Comparison of ENCODE assay signal across 2 cellular contexts in the genomic region with DNA sequence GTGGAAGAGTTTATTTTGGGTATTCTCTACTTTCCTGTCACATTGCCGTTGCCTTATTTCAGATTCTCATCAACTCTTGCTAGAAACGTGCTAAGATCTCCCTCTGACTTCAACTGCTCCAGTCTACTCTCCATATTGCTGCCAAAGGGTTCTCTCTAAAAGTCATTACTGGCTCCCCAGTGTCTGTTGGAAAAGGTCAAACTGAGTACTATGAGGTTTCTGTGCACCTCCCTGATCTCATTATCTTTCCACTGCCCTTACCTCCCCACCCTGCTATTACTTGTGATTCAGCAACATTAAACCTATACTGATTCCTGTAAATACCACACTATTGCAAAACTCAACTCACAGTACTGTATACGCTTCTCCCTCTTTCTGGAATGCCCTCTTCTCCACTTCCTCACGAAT.
TF ChIP-seq lines count a peak whose summit lies in the region.

No MANE protein-coding gene starts in this region.

TF ChIP-seq in GM23338, 12 proteins besides CTCF, POLR2A, EP300 and RAD21 (continued from another document):
- TF ChIP-seq, protein P1, sequence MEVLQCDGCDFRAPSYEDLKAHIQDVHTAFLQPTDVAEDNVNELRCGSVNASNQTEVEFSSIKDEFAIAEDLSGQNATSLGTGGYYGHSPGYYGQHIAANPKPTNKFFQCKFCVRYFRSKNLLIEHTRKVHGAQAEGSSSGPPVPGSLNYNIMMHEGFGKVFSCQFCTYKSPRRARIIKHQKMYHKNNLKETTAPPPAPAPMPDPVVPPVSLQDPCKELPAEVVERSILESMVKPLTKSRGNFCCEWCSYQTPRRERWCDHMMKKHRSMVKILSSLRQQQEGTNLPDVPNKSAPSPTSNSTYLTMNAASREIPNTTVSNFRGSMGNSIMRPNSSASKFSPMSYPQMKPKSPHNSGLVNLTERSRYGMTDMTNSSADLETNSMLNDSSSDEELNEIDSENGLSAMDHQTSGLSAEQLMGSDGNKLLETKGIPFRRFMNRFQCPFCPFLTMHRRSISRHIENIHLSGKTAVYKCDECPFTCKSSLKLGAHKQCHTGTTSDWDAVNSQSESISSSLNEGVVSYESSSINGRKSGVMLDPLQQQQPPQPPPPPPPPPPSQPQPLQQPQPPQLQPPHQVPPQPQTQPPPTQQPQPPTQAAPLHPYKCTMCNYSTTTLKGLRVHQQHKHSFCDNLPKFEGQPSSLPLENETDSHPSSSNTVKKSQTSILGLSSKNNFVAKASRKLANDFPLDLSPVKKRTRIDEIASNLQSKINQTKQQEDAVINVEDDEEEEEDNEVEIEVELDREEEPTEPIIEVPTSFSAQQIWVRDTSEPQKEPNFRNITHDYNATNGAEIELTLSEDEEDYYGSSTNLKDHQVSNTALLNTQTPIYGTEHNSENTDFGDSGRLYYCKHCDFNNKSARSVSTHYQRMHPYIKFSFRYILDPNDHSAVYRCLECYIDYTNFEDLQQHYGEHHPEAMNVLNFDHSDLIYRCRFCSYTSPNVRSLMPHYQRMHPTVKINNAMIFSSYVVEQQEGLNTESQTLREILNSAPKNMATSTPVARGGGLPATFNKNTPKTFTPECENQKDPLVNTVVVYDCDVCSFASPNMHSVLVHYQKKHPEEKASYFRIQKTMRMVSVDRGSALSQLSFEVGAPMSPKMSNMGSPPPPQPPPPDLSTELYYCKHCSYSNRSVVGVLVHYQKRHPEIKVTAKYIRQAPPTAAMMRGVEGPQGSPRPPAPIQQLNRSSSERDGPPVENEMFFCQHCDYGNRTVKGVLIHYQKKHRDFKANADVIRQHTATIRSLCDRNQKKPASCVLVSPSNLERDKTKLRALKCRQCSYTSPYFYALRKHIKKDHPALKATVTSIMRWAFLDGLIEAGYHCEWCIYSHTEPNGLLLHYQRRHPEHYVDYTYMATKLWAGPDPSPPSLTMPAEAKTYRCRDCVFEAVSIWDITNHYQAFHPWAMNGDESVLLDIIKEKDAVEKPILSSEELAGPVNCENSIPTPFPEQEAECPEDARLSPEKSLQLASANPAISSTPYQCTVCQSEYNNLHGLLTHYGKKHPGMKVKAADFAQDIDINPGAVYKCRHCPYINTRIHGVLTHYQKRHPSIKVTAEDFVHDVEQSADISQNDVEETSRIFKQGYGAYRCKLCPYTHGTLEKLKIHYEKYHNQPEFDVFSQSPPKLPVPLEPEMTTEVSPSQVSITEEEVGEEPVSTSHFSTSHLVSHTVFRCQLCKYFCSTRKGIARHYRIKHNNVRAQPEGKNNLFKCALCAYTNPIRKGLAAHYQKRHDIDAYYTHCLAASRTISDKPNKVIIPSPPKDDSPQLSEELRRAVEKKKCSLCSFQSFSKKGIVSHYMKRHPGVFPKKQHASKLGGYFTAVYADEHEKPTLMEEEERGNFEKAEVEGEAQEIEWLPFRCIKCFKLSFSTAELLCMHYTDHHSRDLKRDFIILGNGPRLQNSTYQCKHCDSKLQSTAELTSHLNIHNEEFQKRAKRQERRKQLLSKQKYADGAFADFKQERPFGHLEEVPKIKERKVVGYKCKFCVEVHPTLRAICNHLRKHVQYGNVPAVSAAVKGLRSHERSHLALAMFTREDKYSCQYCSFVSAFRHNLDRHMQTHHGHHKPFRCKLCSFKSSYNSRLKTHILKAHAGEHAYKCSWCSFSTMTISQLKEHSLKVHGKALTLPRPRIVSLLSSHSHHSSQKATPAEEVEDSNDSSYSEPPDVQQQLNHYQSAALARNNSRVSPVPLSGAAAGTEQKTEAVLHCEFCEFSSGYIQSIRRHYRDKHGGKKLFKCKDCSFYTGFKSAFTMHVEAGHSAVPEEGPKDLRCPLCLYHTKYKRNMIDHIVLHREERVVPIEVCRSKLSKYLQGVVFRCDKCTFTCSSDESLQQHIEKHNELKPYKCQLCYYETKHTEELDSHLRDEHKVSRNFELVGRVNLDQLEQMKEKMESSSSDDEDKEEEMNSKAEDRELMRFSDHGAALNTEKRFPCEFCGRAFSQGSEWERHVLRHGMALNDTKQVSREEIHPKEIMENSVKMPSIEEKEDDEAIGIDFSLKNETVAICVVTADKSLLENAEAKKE (CRISPR knock-in tag; IDR thresholded peaks at IDR 0.05) = no peak
- TF ChIP-seq STAT1 (IDR thresholded peaks at IDR 0.05; ENCODE audit: unreplicated experiment) (no peak), ZNF114 (CRISPR knock-in tag; IDR thresholded peaks at IDR 0.05) (no peak), CREB1 (CRISPR knock-in tag; IDR thresholded peaks at IDR 0.05; ENCODE audit: low read depth) (no peak), JUNB (IDR thresholded peaks at IDR 0.05; ENCODE audit: unreplicated experiment) (no peak), EZH2phosphoT487 (IDR thresholded peaks at IDR 0.05; ENCODE audit: unreplicated experiment) (no peak), NANOG (IDR thresholded peaks at IDR 0.05; ENCODE audit: borderline replicate concordance) (no peak), EZH2 (IDR thresholded peaks at IDR 0.05; ENCODE audit: low read depth, unreplicated experiment) (no peak)
- TF ChIP-seq, protein P2, sequence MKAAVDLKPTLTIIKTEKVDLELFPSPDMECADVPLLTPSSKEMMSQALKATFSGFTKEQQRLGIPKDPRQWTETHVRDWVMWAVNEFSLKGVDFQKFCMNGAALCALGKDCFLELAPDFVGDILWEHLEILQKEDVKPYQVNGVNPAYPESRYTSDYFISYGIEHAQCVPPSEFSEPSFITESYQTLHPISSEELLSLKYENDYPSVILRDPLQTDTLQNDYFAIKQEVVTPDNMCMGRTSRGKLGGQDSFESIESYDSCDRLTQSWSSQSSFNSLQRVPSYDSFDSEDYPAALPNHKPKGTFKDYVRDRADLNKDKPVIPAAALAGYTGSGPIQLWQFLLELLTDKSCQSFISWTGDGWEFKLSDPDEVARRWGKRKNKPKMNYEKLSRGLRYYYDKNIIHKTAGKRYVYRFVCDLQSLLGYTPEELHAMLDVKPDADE (IDR thresholded peaks at IDR 0.05) = no peak
- TF ChIP-seq, protein P3, sequence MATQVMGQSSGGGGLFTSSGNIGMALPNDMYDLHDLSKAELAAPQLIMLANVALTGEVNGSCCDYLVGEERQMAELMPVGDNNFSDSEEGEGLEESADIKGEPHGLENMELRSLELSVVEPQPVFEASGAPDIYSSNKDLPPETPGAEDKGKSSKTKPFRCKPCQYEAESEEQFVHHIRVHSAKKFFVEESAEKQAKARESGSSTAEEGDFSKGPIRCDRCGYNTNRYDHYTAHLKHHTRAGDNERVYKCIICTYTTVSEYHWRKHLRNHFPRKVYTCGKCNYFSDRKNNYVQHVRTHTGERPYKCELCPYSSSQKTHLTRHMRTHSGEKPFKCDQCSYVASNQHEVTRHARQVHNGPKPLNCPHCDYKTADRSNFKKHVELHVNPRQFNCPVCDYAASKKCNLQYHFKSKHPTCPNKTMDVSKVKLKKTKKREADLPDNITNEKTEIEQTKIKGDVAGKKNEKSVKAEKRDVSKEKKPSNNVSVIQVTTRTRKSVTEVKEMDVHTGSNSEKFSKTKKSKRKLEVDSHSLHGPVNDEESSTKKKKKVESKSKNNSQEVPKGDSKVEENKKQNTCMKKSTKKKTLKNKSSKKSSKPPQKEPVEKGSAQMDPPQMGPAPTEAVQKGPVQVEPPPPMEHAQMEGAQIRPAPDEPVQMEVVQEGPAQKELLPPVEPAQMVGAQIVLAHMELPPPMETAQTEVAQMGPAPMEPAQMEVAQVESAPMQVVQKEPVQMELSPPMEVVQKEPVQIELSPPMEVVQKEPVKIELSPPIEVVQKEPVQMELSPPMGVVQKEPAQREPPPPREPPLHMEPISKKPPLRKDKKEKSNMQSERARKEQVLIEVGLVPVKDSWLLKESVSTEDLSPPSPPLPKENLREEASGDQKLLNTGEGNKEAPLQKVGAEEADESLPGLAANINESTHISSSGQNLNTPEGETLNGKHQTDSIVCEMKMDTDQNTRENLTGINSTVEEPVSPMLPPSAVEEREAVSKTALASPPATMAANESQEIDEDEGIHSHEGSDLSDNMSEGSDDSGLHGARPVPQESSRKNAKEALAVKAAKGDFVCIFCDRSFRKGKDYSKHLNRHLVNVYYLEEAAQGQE (IDR thresholded peaks at IDR 0.05; ENCODE audit: unreplicated experiment) = no peak

TF ChIP-seq in WTC11, 78 proteins besides CTCF, POLR2A, EP300 and RAD21:
- TF ChIP-seq, protein P4, sequence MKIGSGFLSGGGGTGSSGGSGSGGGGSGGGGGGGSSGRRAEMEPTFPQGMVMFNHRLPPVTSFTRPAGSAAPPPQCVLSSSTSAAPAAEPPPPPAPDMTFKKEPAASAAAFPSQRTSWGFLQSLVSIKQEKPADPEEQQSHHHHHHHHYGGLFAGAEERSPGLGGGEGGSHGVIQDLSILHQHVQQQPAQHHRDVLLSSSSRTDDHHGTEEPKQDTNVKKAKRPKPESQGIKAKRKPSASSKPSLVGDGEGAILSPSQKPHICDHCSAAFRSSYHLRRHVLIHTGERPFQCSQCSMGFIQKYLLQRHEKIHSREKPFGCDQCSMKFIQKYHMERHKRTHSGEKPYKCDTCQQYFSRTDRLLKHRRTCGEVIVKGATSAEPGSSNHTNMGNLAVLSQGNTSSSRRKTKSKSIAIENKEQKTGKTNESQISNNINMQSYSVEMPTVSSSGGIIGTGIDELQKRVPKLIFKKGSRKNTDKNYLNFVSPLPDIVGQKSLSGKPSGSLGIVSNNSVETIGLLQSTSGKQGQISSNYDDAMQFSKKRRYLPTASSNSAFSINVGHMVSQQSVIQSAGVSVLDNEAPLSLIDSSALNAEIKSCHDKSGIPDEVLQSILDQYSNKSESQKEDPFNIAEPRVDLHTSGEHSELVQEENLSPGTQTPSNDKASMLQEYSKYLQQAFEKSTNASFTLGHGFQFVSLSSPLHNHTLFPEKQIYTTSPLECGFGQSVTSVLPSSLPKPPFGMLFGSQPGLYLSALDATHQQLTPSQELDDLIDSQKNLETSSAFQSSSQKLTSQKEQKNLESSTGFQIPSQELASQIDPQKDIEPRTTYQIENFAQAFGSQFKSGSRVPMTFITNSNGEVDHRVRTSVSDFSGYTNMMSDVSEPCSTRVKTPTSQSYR (CRISPR knock-in tag; IDR thresholded peaks at IDR 0.05) = no peak
- TF ChIP-seq NR2C2 (CRISPR knock-in tag; IDR thresholded peaks at IDR 0.05) = no peak
- TF ChIP-seq, protein P5, sequence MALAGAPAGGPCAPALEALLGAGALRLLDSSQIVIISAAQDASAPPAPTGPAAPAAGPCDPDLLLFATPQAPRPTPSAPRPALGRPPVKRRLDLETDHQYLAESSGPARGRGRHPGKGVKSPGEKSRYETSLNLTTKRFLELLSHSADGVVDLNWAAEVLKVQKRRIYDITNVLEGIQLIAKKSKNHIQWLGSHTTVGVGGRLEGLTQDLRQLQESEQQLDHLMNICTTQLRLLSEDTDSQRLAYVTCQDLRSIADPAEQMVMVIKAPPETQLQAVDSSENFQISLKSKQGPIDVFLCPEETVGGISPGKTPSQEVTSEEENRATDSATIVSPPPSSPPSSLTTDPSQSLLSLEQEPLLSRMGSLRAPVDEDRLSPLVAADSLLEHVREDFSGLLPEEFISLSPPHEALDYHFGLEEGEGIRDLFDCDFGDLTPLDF (CRISPR knock-in tag; IDR thresholded peaks at IDR 0.05) = no peak
- no peak for TF ChIP-seq ZNF416 (CRISPR knock-in tag; IDR thresholded peaks at IDR 0.05)
- no peak for TF ChIP-seq ZBTB21 (CRISPR knock-in tag; IDR thresholded peaks at IDR 0.05; ENCODE audit: borderline replicate concordance)
- TF ChIP-seq EMX1 (CRISPR knock-in tag; IDR thresholded peaks at IDR 0.05) = no peak
- no peak for TF ChIP-seq MYBL2 (CRISPR knock-in tag; IDR thresholded peaks at IDR 0.05)
- no peak for TF ChIP-seq ATF1 (CRISPR knock-in tag; IDR thresholded peaks at IDR 0.05)
- TF ChIP-seq ZNF121 (CRISPR knock-in tag; IDR thresholded peaks at IDR 0.05) = no peak
- TF ChIP-seq, protein P6, sequence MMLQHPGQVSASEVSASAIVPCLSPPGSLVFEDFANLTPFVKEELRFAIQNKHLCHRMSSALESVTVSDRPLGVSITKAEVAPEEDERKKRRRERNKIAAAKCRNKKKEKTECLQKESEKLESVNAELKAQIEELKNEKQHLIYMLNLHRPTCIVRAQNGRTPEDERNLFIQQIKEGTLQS (CRISPR knock-in tag; conservative IDR thresholded peaks at IDR 0.05) = no peak
- no peak for TF ChIP-seq NR3C1 (CRISPR knock-in tag; conservative IDR thresholded peaks at IDR 0.05; ENCODE audit: low read depth)
- TF ChIP-seq SMAD3 (CRISPR knock-in tag; IDR thresholded peaks at IDR 0.05; ENCODE audit: borderline replicate concordance) = no peak
- no peak for TF ChIP-seq FOXK1 (CRISPR knock-in tag; IDR thresholded peaks at IDR 0.05)
- TF ChIP-seq JUN (CRISPR knock-in tag; IDR thresholded peaks at IDR 0.05) = no peak
- no peak for TF ChIP-seq TP53 (CRISPR knock-in tag; IDR thresholded peaks at IDR 0.05)
- no peak for TF ChIP-seq GABPB1 (CRISPR knock-in tag; IDR thresholded peaks at IDR 0.05)
- no peak for TF ChIP-seq NFYB (CRISPR knock-in tag; conservative IDR thresholded peaks at IDR 0.05; ENCODE audit: low read depth)
